ENCODE assay signal across 14 cellular contexts in genomic region chr13:111179908-111180756, GRCh38.
A peak's percentile ranks its signal among the peaks of the same experiment; 100 is the strongest.
DNase-seq lines count a peak whose midpoint lies in the region; ATAC-seq and TF ChIP-seq lines count a peak whose summit lies in the region.
"Had no signal": no experiment of that assay in that cellular context is flagged by ENCODE, and none has a peak within 500 bp of the region (broad histone marks: within the 10 kb centered on the region; RNA-seq: fewer than 3 reads in every experiment).

No MANE protein-coding gene starts in this region.

- H3K27ac ChIP-seq in BLaER1 = peak overlapping the region; percentile 97
- H3K27ac ChIP-seq in HEK293 (ENCODE audit: extremely low read depth, low read depth, low read length) = no peak overlapping the region
- H3K27ac ChIP-seq in mesodermal cell (ENCODE audit: low read depth, low read length, severe bottlenecking) = peak overlapping the region; percentile 29

- H3K27ac Mint-ChIP-seq in activated CD8-positive, alpha-beta T cell treated with anti-CD3 and anti-CD28 coated beads for 36 hours = peak overlapping the region; percentile 90

- TF ChIP-seq CTCF in HEK293 (tag by site-specific recombination; IDR thresholded peaks at IDR 0.05) = no peak
- no peak for TF ChIP-seq CTCF in activated CD8-positive, alpha-beta T cell treated with anti-CD3 and anti-CD28 coated beads for 36 hours (IDR thresholded peaks at IDR 0.05)

- H3K27me3 ChIP-seq in BLaER1 = no peaks in the 10 kb centered on the region
- H3K27me3 ChIP-seq: testis had no signal

- intact Hi-C loops in activated CD8-positive, alpha-beta T cell treated with anti-CD3 and anti-CD28 coated beads for 36 hours (cut with micrococcal nuclease) = no loop called here

- no peak overlapping the region for H3K4me3 Mint-ChIP-seq in activated CD8-positive, alpha-beta T cell treated with anti-CD3 and anti-CD28 coated beads for 36 hours

- peak; percentile 17 for ATAC-seq in activated CD8-positive, alpha-beta T cell treated with anti-CD3 and anti-CD28 coated beads for 36 hours
- no peak for ATAC-seq in HG03521 (IDR thresholded peaks at IDR 0.05; ENCODE audit: unreplicated experiment)

- H3K27me3 Mint-ChIP-seq in activated CD8-positive, alpha-beta T cell treated with anti-CD3 and anti-CD28 coated beads for 36 hours = no peaks in the 10 kb centered on the region

- H3K4me3 ChIP-seq in BLaER1 (no peak overlapping the region), HEK293 (ENCODE audit: low read depth, low read length) (no peak overlapping the region), mesodermal cell (ENCODE audit: extremely low read depth, insufficient read depth, low read length, poor library complexity, severe bottlenecking) (no peak overlapping the region)
- H3K4me3 ChIP-seq: HAP-1, testis had no signal

- H3K4me2 ChIP-seq in BLaER1 = peak overlapping the region; percentile 99

- H3K36me3 ChIP-seq in BLaER1 (peaks cover 10% of the 10 kb centered on the region; the same call in 1 of the 2 replicates), HEK293 (ENCODE audit: control insufficient read depth in 2 of 2, insufficient read depth in 1 of 2, low read length in 2 of 2) (peaks cover 0 to 4% of the 10 kb centered on the region in 2 experiments; a peak in 1 of 3 replicates), mesodermal cell (ENCODE audit: control insufficient read depth, insufficient read depth, low read length) (peaks cover 25% of the 10 kb centered on the region)
- H3K36me3 ChIP-seq: HAP-1 had no signal

- peak; percentile 56 for DNase-seq in activated CD8-positive, alpha-beta T cell treated with anti-CD3 and anti-CD28 coated beads for 36 hours
- DNase-seq in Ammon's horn (ENCODE audit: low spot score) (no peak), NCI-H1092 (lab: John Stamatoyannopoulos, UW) (no peak), NCI-H510A treated with DMSO at 0.1 percent for 48 hours (lab: John Stamatoyannopoulos, UW) (no peak)
- DNase-seq: hypothalamus, mesendoderm, MM.1S, NCI-H526, testis had no signal

- WGBS in mesodermal cell (ENCODE audit: insufficient coverage in 2 of 2), 2 experiments = 90 to 95% methylated on average over 3 to 4 of the region's 6 CpGs

- H3K9me3 Mint-ChIP-seq in activated CD8-positive, alpha-beta T cell treated with anti-CD3 and anti-CD28 coated beads for 36 hours = peaks cover 9% of the 10 kb centered on the region

- H3K9ac ChIP-seq in BLaER1 = peak overlapping the region; percentile 46; the same call in 1 of the 2 replicates

- peaks cover 92% of the 10 kb centered on the region for H3K4me1 Mint-ChIP-seq in activated CD8-positive, alpha-beta T cell treated with anti-CD3 and anti-CD28 coated beads for 36 hours (ENCODE audit: low read depth)

- POLR2A ChIA-PET in HEK293 (lab: Yijun Ruan, JAX) = no interaction called here
- POLR2A ChIA-PET in activated CD8-positive, alpha-beta T cell treated with anti-CD3 and anti-CD28 coated beads for 36 hours (lab: Charles Lee) = no interaction called here

- no peaks in the 10 kb centered on the region for H4K20me1 ChIP-seq in BLaER1

- H3K4me1 ChIP-seq in BLaER1 (peaks cover 96% of the 10 kb centered on the region), HEK293 (ENCODE audit: control insufficient read depth, insufficient read depth, low read length) (peaks cover 4% of the 10 kb centered on the region), mesodermal cell (ENCODE audit: control insufficient read depth, insufficient read depth, low read length, poor library complexity, severe bottlenecking) (peaks cover 19% of the 10 kb centered on the region)
- H3K4me1 ChIP-seq: HAP-1 had no signal

- peaks cover 77% of the 10 kb centered on the region for H3K36me3 Mint-ChIP-seq in activated CD8-positive, alpha-beta T cell treated with anti-CD3 and anti-CD28 coated beads for 36 hours (ENCODE audit: low read depth)

- H3K9me3 ChIP-seq in BLaER1 (peaks cover 3% of the 10 kb centered on the region; the same call in 1 of the 2 replicates), HEK293 (ENCODE audit: control insufficient read depth, insufficient read depth, low read depth, low read length) (no peaks in the 10 kb centered on the region), mesodermal cell (ENCODE audit: control insufficient read depth, low read length) (no peaks in the 10 kb centered on the region)
- H3K9me3 ChIP-seq: HAP-1, testis had no signal

- CTCF ChIA-PET in HEK293 (lab: Yijun Ruan, JAX) = no interaction called here
- CTCF ChIA-PET in activated CD8-positive, alpha-beta T cell treated with anti-CD3 and anti-CD28 coated beads for 36 hours (lab: Charles Lee) = interaction anchor here (1.2 kb wide), 1 partner anchor 15 kb away, joined by 3 read pairs; no protein-coding TSS in a partner anchor

TF ChIP-seq in HEK293, 187 proteins besides CTCF, POLR2A, EP300 and RAD21:
- TF ChIP-seq ZNF426 (tag by site-specific recombination; IDR thresholded peaks at IDR 0.05) = no peak
- TF ChIP-seq ZNF777 (tag by site-specific recombination; IDR thresholded peaks at IDR 0.05; ENCODE audit: borderline replicate concordance) = no peak
- no peak for TF ChIP-seq ZNF214 (tag by site-specific recombination; IDR thresholded peaks at IDR 0.05; ENCODE audit: borderline replicate concordance)
- TF ChIP-seq ZNF394 (tag by site-specific recombination; IDR thresholded peaks at IDR 0.05; ENCODE audit: borderline replicate concordance) = peak; percentile 17; the same call in 1 of the 2 replicates
- TF ChIP-seq YY2 (tag by site-specific recombination; IDR thresholded peaks at IDR 0.05) = no peak
